11 cellular contexts compared by ENCODE assay signal in the genomic region with DNA sequence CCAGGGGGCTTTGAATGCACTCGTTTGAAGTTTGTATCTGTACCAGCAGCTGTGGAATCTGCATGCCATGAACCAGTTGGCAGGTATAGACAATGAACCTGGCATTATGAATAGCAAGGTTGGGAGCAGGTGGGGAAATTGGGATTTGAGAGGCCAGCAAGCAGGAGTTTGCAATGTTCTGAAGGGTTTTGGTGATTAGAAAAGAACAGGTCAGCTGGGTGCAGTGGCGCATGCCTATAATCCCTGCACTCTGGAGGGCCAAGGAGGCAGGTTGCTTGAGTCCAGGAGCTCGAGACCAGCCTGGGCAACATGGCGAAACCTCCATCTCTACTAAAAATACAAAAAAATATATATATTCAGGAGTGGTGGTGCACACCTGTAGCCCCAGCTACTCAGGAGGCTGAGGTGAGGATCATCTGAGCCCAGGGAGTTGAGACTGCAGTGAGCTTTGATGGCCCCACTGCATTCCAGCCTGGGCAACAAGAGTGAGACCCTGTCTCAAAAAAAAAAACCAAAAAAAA.
DNase-seq lines count a peak whose midpoint lies in the region; ATAC-seq, FAIRE-seq and TF ChIP-seq lines count a peak whose summit lies in the region.
"Had no signal": no experiment of that assay in that cellular context is flagged by ENCODE, and none has a peak within 500 bp of the region (broad histone marks: within the 10 kb centered on the region; RNA-seq: fewer than 3 reads in every experiment).

No MANE protein-coding gene starts in this region.

- H3K36me3 ChIP-seq in Caco-2 (ENCODE audit: control insufficient read depth, insufficient read depth, low read length) (no peaks in the 10 kb centered on the region), endothelial cell of umbilical vein (ENCODE audit: control insufficient read depth in 2 of 2, extremely low read depth in 1 of 2, insufficient read depth in 2 of 2, low read length in 2 of 2) (peaks cover 0 to 4% of the 10 kb centered on the region in 2 experiments), parathyroid adenoma (ENCODE audit: control insufficient read depth, insufficient read depth, low read length) (no peaks in the 10 kb centered on the region)
- H3K36me3 ChIP-seq: MG63 had no signal

- no peaks in the 10 kb centered on the region for H3K4me1 ChIP-seq in Caco-2
- H3K4me1 ChIP-seq in endothelial cell of umbilical vein (ENCODE audit: control insufficient read depth, extremely low read depth, insufficient read depth, low read length) = peaks cover 17% of the 10 kb centered on the region
- H3K4me1 ChIP-seq in parathyroid adenoma = no peaks in the 10 kb centered on the region

- peak overlapping the region; percentile 63 for H3K9ac ChIP-seq in endothelial cell of umbilical vein (replicated peaks; ENCODE audit: extremely low read depth, insufficient read depth, low read length)
- no peak overlapping the region for H3K9ac ChIP-seq in parathyroid adenoma

- no peak overlapping the region for H2AFZ ChIP-seq in endothelial cell of umbilical vein (ENCODE audit: low read depth, low read length)
- H2AFZ ChIP-seq in parathyroid adenoma = no peak overlapping the region

- peak overlapping the region; percentile 38 for H3K4me3 Mint-ChIP-seq in Caco-2 (ENCODE audit: unreplicated experiment)
- H3K4me3 Mint-ChIP-seq in T-helper 1 cell treated with Interleukin-12 subunit alpha and Interleukin-12 subunit beta and Interleukin-4 antibody, amounts not matched to agents 30 μg/mL and 1 μg/mL, for 36 hours = peak overlapping the region; percentile 72

- DNase-seq in Caco-2 (no peak), endothelial cell of umbilical vein (ENCODE audit: low read depth, low spot score) (no peak), GM19238 (ENCODE audit: insufficient read length, low spot score) (no peak), H4 (ENCODE audit: low spot score) (no peak), NCI-H82 (lab: John Stamatoyannopoulos, UW) (no peak)
- DNase-seq: retina had no signal

- POLR2A ChIA-PET in Caco-2 (lab: Charles Lee) = no interaction called here
- POLR2A ChIA-PET in endothelial cell of umbilical vein (lab: Charles Lee) = interaction anchor here (0.6 kb wide), 1 partner anchor 39 kb away, joined by 4 read pairs; no protein-coding TSS in a partner anchor

- peaks cover 6% of the 10 kb centered on the region for H3K36me3 Mint-ChIP-seq in Caco-2 (ENCODE audit: insufficient read depth, unreplicated experiment)
- peaks cover 21% of the 10 kb centered on the region for H3K36me3 Mint-ChIP-seq in T-helper 1 cell treated with Interleukin-12 subunit alpha and Interleukin-12 subunit beta and Interleukin-4 antibody, amounts not matched to agents 30 μg/mL and 1 μg/mL, for 36 hours (ENCODE audit: low read depth)

- intact Hi-C loops in Caco-2 (cut with micrococcal nuclease; ENCODE audit: unreplicated experiment) = no loop called here
- intact Hi-C loops in endothelial cell of umbilical vein (cut with micrococcal nuclease) = loop anchor here (1.0 to 10.0 kb wide), 3 partner anchors 26 to 313 kb away; no protein-coding TSS in a partner anchor

- no peak overlapping the region for H3K4me3 ChIP-seq in Caco-2 (ENCODE audit: low read depth, low read length)
- H3K4me3 ChIP-seq in endothelial cell of umbilical vein (replicated peaks in 1 of 3; ENCODE audit: insufficient read depth in 1 of 3, low read depth in 1 of 3, low read length in 3 of 3) = no peak overlapping the region
- H3K4me3 ChIP-seq in parathyroid adenoma (ENCODE audit: low read depth, low read length) = no peak overlapping the region
- H3K4me3 ChIP-seq: MG63 had no signal

- peaks cover 10% of the 10 kb centered on the region for H3K4me1 Mint-ChIP-seq in Caco-2 (ENCODE audit: low read depth, unreplicated experiment)
- peaks cover 37% of the 10 kb centered on the region for H3K4me1 Mint-ChIP-seq in T-helper 1 cell treated with Interleukin-12 subunit alpha and Interleukin-12 subunit beta and Interleukin-4 antibody, amounts not matched to agents 30 μg/mL and 1 μg/mL, for 36 hours (ENCODE audit: low read depth)

- no peak for TF ChIP-seq POLR2A in endothelial cell of umbilical vein (IDR thresholded peaks at IDR 0.05; ENCODE audit: low read depth, low read length)

- no peak for ATAC-seq in GM18909 (IDR thresholded peaks at IDR 0.05; ENCODE audit: poor library complexity, unreplicated experiment)

- BruUV-seq in Caco-2 (replicated peaks; lab: Mats Ljungman, UMichigan) (no TSS peak), endothelial cell of umbilical vein (replicated peaks; lab: Mats Ljungman, UMichigan) (no TSS peak)

- peak overlapping the region; percentile 46 for H3K4me2 ChIP-seq in endothelial cell of umbilical vein (ENCODE audit: insufficient read depth, low read length)
- no peak overlapping the region for H3K4me2 ChIP-seq in parathyroid adenoma (ENCODE audit: low read length)

- no peaks in the 10 kb centered on the region for H4K20me1 ChIP-seq in endothelial cell of umbilical vein (replicated peaks; ENCODE audit: control insufficient read depth, extremely low read depth, insufficient read depth, low read length)

- peak overlapping the region; percentile 84 for H3K27ac Mint-ChIP-seq in Caco-2 (ENCODE audit: unreplicated experiment)
- peak overlapping the region; percentile 99 for H3K27ac Mint-ChIP-seq in T-helper 1 cell treated with Interleukin-12 subunit alpha and Interleukin-12 subunit beta and Interleukin-4 antibody, amounts not matched to agents 30 μg/mL and 1 μg/mL, for 36 hours

- H3K9me3 ChIP-seq in Caco-2 (no peaks in the 10 kb centered on the region), endothelial cell of umbilical vein (replicated peaks; ENCODE audit: control insufficient read depth, insufficient read depth, low read length) (no peaks in the 10 kb centered on the region), parathyroid adenoma (ENCODE audit: control insufficient read depth, low read length) (no peaks in the 10 kb centered on the region)
- H3K9me3 ChIP-seq: MG63 had no signal

- H3K27me3 ChIP-seq in Caco-2 (replicated peaks; ENCODE audit: control insufficient read depth, insufficient read depth, low read length) (no peaks in the 10 kb centered on the region), endothelial cell of umbilical vein (ENCODE audit: control insufficient read depth in 2 of 2, insufficient read depth in 2 of 2, low read length in 2 of 2) (no peaks in the 10 kb centered on the region), parathyroid adenoma (ENCODE audit: control insufficient read depth, insufficient read depth, low read length) (no peaks in the 10 kb centered on the region)
- H3K27me3 ChIP-seq: MG63 had no signal

- no peak for FAIRE-seq in endothelial cell of umbilical vein (lab: Jason Lieb, UNC)
- FAIRE-seq: G401.6 had no signal

- CTCF ChIA-PET in Caco-2 (lab: Charles Lee) (interaction anchor here (1.0 kb wide), 1 partner anchor 39 kb away, joined by 3 read pairs; no protein-coding TSS in a partner anchor), endothelial cell of umbilical vein (lab: Charles Lee) (interaction anchor here (1.0 to 3.1 kb wide), 6 partner anchors 25 to 65 kb away, joined by 3 to 18 read pairs (median 6); a partner anchor contains a TSS)

- dilution Hi-C loops in endothelial cell of umbilical vein (cut with MboI; ENCODE audit: extremely low pct_ligation_motif_present, low sequenced_read_pairs) = no loop called here

- no peaks in the 10 kb centered on the region for H3K9me3 Mint-ChIP-seq in Caco-2 (ENCODE audit: unreplicated experiment)
- H3K9me3 Mint-ChIP-seq in T-helper 1 cell treated with Interleukin-12 subunit alpha and Interleukin-12 subunit beta and Interleukin-4 antibody, amounts not matched to agents 30 μg/mL and 1 μg/mL, for 36 hours = no peaks in the 10 kb centered on the region

- TF ChIP-seq CTCF in Caco-2 (IDR thresholded peaks at IDR 0.05; ENCODE audit: insufficient read depth in 1 of 2, low read depth in 1 of 2, low read length in 1 of 2, severe bottlenecking in 1 of 2, unreplicated experiment in 1 of 2) = no peak
- no peak for TF ChIP-seq CTCF in endothelial cell of umbilical vein (IDR thresholded peaks at IDR 0.05; ENCODE audit: extremely low read depth in 1 of 2, insufficient read depth in 1 of 2, low read depth in 1 of 2, low read length in 2 of 2)
- TF ChIP-seq CTCF in parathyroid adenoma (IDR thresholded peaks at IDR 0.05) = no peak

- H3K27ac ChIP-seq in endothelial cell of umbilical vein (ENCODE audit: insufficient read depth, low read depth, low read length) (peak overlapping the region; percentile 88), parathyroid adenoma (peak overlapping the region; percentile 24)

- H3K79me2 ChIP-seq in endothelial cell of umbilical vein (ENCODE audit: control insufficient read depth, insufficient read depth, low read length) = peaks cover 14% of the 10 kb centered on the region
- no peaks in the 10 kb centered on the region for H3K79me2 ChIP-seq in parathyroid adenoma

- H3K9me1 ChIP-seq in endothelial cell of umbilical vein (replicated peaks; ENCODE audit: control insufficient read depth, extremely low read depth, insufficient read depth, low read length) = no peaks in the 10 kb centered on the region

- no peaks in the 10 kb centered on the region for H3K27me3 Mint-ChIP-seq in Caco-2 (ENCODE audit: insufficient read depth, unreplicated experiment)
- H3K27me3 Mint-ChIP-seq in T-helper 1 cell treated with Interleukin-12 subunit alpha and Interleukin-12 subunit beta and Interleukin-4 antibody, amounts not matched to agents 30 μg/mL and 1 μg/mL, for 36 hours (ENCODE audit: low read depth) = no peaks in the 10 kb centered on the region

TF ChIP-seq in endothelial cell of umbilical vein, 7 proteins besides CTCF, POLR2A, EP300 and RAD21:
- TF ChIP-seq EZH2 (IDR thresholded peaks at IDR 0.05; ENCODE audit: borderline replicate concordance, low read depth, low read length, severe bottlenecking) = no peak
- TF ChIP-seq FOS (IDR thresholded peaks at IDR 0.05; ENCODE audit: borderline replicate concordance, insufficient read depth, low read length) = no peak
- no peak for TF ChIP-seq JUN (IDR thresholded peaks at IDR 0.05; ENCODE audit: borderline replicate concordance, insufficient read depth, insufficient read length, low read depth)
- TF ChIP-seq, protein P1, sequence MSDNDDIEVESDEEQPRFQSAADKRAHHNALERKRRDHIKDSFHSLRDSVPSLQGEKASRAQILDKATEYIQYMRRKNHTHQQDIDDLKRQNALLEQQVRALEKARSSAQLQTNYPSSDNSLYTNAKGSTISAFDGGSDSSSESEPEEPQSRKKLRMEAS (IDR thresholded peaks at IDR 0.05; ENCODE audit: insufficient read depth, insufficient read length) = no peak
- TF ChIP-seq MYC (IDR thresholded peaks at IDR 0.05; ENCODE audit: low read depth, low read length) = no peak
- TF ChIP-seq GATA2 (IDR thresholded peaks at IDR 0.05; ENCODE audit: insufficient read depth, insufficient read length, low read depth, low read length) = no peak
- TF ChIP-seq POLR2AphosphoS5 (IDR thresholded peaks at IDR 0.05; ENCODE audit: insufficient read depth, low read depth, low read length) = no peak
